Comparison of ENCODE assay signal across 37 cellular contexts in the genomic region with DNA sequence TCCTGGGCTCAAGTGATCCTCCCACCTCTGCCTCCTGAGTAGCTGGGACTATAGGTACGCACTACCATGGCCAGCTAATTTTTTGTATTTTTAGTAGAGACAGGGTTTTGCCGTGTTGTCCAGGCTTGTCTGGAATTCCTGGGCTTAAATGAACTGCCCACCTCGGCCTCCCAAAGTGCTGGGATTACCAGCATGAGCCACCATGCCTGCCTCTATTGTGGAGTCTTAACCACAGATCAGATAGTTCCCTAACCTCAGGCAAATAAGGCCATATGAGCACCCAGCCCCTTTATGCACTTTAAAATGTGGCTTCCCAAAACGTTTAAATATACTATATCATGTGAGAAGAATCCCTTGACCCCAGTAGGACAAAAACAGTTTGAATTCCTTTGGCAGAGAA. TPM values are rescaled to one million over a fixed set of nuclear protein-coding genes. Genes with fewer than 3 reads are reported as not detected.
"Had no signal": no experiment of that assay in that cellular context is flagged by ENCODE, and none has a peak within 500 bp of the region (broad histone marks: within the 10 kb centered on the region; RNA-seq: fewer than 3 reads in every experiment).

No MANE protein-coding gene starts in this region.

- H3K27ac ChIP-seq: adrenal gland, ascending aorta, body of pancreas, brain microvascular endothelial cell, breast epithelium, cardiac muscle cell had no signal

- DNase-seq: activated effector memory CD4-positive, alpha-beta T cell treated with anti-CD3 and anti-CD28 coated beads, Interleukin-2, amount 50 U/mL, for 16 hours; activated effector memory CD4-positive, alpha-beta T cell treated with Interleukin-2 at 50 U/mL for 16 hours; activated gamma-delta T cell; activated gamma-delta T cell treated with Interleukin-2 at 50 U/mL for 16 hours; activated naive CD4-positive, alpha-beta T cell; activated naive CD4-positive, alpha-beta T cell treated with anti-CD3 and anti-CD28 coated beads for 36 hours; activated naive CD4-positive, alpha-beta T cell treated with anti-CD3 and anti-CD28 coated beads, Interleukin-2, amount 10 ng/mL, durations not matched to agents 7 days and 5 days; activated naive CD4-positive, alpha-beta T cell treated with anti-CD3 and anti-CD28 coated beads, Interleukin-2, amount 50 U/mL, for 16 hours; activated naive CD4-positive, alpha-beta T cell treated with Interleukin-2 at 50 U/mL for 16 hours; activated naive CD8-positive, alpha-beta T cell treated with anti-CD3 and anti-CD28 coated beads for 36 hours; activated naive CD8-positive, alpha-beta T cell treated with anti-CD3 and anti-CD28 coated beads, Interleukin-2, amount 10 ng/mL, durations not matched to agents 7 days and 5 days; activated naive CD8-positive, alpha-beta T cell treated with anti-CD3 and anti-CD28 coated beads, Interleukin-2, amount 50 U/mL, for 24 hours; activated T-cell treated with anti-CD3 and anti-CD28 coated beads, Interleukin-2, amount 50 U/mL, for 24 hours; activated T-cell treated with anti-CD3 and anti-CD28 coated beads, Interleukin-2, amount 50 U/mL, for 4 hours; activated T-cell treated with anti-CD3 and anti-CD28 coated beads, Interleukin-2, amount 50 U/mL, for 48 hours; activated T-cell treated with anti-CD3 and anti-CD28 coated beads, Interleukin-2, amount 50 U/mL, for 72 hours; adrenal gland; amniotic stem cell; amygdala; anterior cingulate cortex; aorta; body of pancreas; brain microvascular endothelial cell; caudate nucleus; central memory CD4-positive, alpha-beta T cell; cerebellar nuclear complex had no signal

- ATAC-seq: activated naive CD4-positive, alpha-beta T cell treated with anti-CD3 and anti-CD28 coated beads, Interleukin-2, amount 50 U/mL, for 72 hours; activated naive CD8-positive, alpha-beta T cell treated with anti-CD3 and anti-CD28 coated beads, Interleukin-2, amount 50 U/mL, for 24 hours; activated T-cell treated with anti-CD3 and anti-CD28 coated beads, Interleukin-2, amount 50 U/mL, for 4 hours; activated T-cell treated with anti-CD3 and anti-CD28 coated beads, Interleukin-2, amount 50 U/mL, for 72 hours; activated T-helper 17 cell treated with anti-CD3 and anti-CD28 coated beads, Interleukin-2, amount 50 U/mL, for 72 hours; body of pancreas had no signal

- H3K4me1 ChIP-seq: adrenal gland, ascending aorta, body of pancreas, breast epithelium had no signal

- H3K9me3 ChIP-seq: adrenal gland, body of pancreas had no signal

- H3K4me3 ChIP-seq: adrenal gland, ascending aorta, body of pancreas, breast epithelium, cardiac muscle cell had no signal

- H3K36me3 ChIP-seq: adrenal gland, brain microvascular endothelial cell, breast epithelium, cardiac muscle cell had no signal

- H3K27me3 ChIP-seq: adrenal gland, ascending aorta, body of pancreas, brain microvascular endothelial cell, breast epithelium, cardiac muscle cell had no signal

RNA-seq across cellular contexts. Expression of gene CNMD, which starts 16.4 kb away (rescaled TPM):
- total RNA-seq: activated naive CD4-positive, alpha-beta T cell treated with anti-CD3 and anti-CD28 coated beads for 36 hours; activated naive CD4-positive, alpha-beta T cell treated with anti-CD3 and anti-CD28 coated beads, Interleukin-2, amount 50 U/mL, for 72 hours; activated naive CD8-positive, alpha-beta T cell treated with anti-CD3 and anti-CD28 coated beads for 36 hours; activated naive CD8-positive, alpha-beta T cell treated with anti-CD3 and anti-CD28 coated beads, Interleukin-2, amount 10 ng/mL, durations not matched to agents 7 days and 5 days; activated T-cell treated with anti-CD3 and anti-CD28 coated beads, Interleukin-2, amount 50 U/mL, for 4 hours; activated T-cell treated with anti-CD3 and anti-CD28 coated beads, Interleukin-2, amount 50 U/mL, for 72 hours; activated T-helper 1 cell treated with anti-CD3 and anti-CD28 coated beads, Interleukin-12 subunit alpha, Interleukin-12 subunit beta, Interleukin-2, Interleukin-4 antibody, amounts not matched to agents 30 ng/mL and 10 ng/mL and 1 ng/mL, durations not matched to agents 14 hours and 24 hours and 36 hours; activated T-helper 17 cell treated with anti-CD3 and anti-CD28 coated beads, Interleukin-2, amount 50 U/mL, for 72 hours; activated T-helper 2 cell treated with anti-CD3 and anti-CD28 coated beads, Interferon-gamma antibody, Interleukin-2, Interleukin-4, amounts not matched to agents 10 μg/mL and 5 μg/mL and 100 μg/mL, durations not matched to agents 14 hours and 24 hours and 36 hours; adrenal gland; aorta; ascending aorta; astrocyte; bronchial epithelial cell; cardiac septum; chondrocyte had no signal
- polyA plus RNA-seq: adrenal gland, aorta had no signal
